In the genomic region with DNA sequence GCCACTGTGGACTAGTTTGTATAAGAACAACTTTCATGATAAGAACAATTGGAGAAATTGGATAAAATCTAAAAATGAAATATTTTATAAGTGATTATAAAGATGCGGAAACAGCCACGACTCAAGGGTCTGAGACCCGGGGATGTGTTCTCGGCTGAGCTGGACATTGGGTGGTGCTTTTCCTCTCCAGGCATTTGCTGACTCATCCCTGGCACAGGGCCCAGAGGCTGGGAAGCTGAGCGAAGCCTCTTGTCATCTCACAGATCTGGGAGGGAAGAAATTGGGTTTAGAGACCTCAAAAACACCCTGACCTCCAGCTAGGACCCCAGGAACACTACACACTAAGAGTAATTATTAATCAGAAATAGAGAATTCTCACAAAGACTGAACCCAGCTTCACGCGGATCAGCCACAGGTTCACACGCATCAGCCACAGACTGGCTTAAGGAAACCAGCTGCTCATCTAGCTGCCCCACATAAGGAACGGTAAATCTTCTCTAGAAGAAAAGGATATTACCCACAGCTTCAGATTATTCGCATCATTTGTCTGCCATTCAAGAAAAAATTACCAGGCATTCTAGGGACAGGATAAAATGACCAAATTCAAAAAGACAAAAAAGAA, we compare ENCODE assay signal across 2 cellular contexts.
TF ChIP-seq lines count a peak whose summit lies in the region.

No MANE protein-coding gene starts in this region.

TF ChIP-seq in HCT116, 20 proteins besides CTCF, POLR2A, EP300 and RAD21 (continued from another document):
- TF ChIP-seq, protein P1, sequence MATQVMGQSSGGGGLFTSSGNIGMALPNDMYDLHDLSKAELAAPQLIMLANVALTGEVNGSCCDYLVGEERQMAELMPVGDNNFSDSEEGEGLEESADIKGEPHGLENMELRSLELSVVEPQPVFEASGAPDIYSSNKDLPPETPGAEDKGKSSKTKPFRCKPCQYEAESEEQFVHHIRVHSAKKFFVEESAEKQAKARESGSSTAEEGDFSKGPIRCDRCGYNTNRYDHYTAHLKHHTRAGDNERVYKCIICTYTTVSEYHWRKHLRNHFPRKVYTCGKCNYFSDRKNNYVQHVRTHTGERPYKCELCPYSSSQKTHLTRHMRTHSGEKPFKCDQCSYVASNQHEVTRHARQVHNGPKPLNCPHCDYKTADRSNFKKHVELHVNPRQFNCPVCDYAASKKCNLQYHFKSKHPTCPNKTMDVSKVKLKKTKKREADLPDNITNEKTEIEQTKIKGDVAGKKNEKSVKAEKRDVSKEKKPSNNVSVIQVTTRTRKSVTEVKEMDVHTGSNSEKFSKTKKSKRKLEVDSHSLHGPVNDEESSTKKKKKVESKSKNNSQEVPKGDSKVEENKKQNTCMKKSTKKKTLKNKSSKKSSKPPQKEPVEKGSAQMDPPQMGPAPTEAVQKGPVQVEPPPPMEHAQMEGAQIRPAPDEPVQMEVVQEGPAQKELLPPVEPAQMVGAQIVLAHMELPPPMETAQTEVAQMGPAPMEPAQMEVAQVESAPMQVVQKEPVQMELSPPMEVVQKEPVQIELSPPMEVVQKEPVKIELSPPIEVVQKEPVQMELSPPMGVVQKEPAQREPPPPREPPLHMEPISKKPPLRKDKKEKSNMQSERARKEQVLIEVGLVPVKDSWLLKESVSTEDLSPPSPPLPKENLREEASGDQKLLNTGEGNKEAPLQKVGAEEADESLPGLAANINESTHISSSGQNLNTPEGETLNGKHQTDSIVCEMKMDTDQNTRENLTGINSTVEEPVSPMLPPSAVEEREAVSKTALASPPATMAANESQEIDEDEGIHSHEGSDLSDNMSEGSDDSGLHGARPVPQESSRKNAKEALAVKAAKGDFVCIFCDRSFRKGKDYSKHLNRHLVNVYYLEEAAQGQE (IDR thresholded peaks at IDR 0.05; ENCODE audit: low read depth) = no peak
- no peak for TF ChIP-seq SP1 (IDR thresholded peaks at IDR 0.05; ENCODE audit: low read depth)
- no peak for TF ChIP-seq ZFX (IDR thresholded peaks at IDR 0.05)
- TF ChIP-seq JUND (IDR thresholded peaks at IDR 0.05) = peak; percentile 37; the same call in 1 of the 2 replicates
- TF ChIP-seq ELF1 (IDR thresholded peaks at IDR 0.05; ENCODE audit: borderline replicate concordance, low read depth) = no peak
- TF ChIP-seq POLR2AphosphoS5 (IDR thresholded peaks at IDR 0.05; ENCODE audit: low read depth, low read length) = peak; percentile 47
- peak; percentile 61 for TF ChIP-seq FOSL1 (IDR thresholded peaks at IDR 0.05; ENCODE audit: low read depth)
- TF ChIP-seq CBX3 (IDR thresholded peaks at IDR 0.05; ENCODE audit: low read depth) = 0 out of 2 replicates have a peak, but pooled peaks have one; percentile 6
- no peak for TF ChIP-seq TCF7L2 (IDR thresholded peaks at IDR 0.05; ENCODE audit: borderline replicate concordance, extremely low read depth, insufficient read depth, insufficient read length)
- no peak for TF ChIP-seq SRF (IDR thresholded peaks at IDR 0.05; ENCODE audit: low read depth)

TF ChIP-seq in SK-N-SH, 30 proteins besides CTCF, POLR2A, EP300 and RAD21 (continued from another document):
- TF ChIP-seq, protein P2, sequence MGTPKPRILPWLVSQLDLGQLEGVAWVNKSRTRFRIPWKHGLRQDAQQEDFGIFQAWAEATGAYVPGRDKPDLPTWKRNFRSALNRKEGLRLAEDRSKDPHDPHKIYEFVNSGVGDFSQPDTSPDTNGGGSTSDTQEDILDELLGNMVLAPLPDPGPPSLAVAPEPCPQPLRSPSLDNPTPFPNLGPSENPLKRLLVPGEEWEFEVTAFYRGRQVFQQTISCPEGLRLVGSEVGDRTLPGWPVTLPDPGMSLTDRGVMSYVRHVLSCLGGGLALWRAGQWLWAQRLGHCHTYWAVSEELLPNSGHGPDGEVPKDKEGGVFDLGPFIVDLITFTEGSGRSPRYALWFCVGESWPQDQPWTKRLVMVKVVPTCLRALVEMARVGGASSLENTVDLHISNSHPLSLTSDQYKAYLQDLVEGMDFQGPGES (IDR thresholded peaks at IDR 0.05; ENCODE audit: low read depth, low read length) = no peak
- TF ChIP-seq TEAD4 (IDR thresholded peaks at IDR 0.05; ENCODE audit: borderline replicate concordance, insufficient read depth) (no peak), ELF1 (IDR thresholded peaks at IDR 0.05) (no peak), FOSL2 (IDR thresholded peaks at IDR 0.05; ENCODE audit: borderline replicate concordance, low read depth) (peak; percentile 47; the same call in 1 of the 2 replicates)
- TF ChIP-seq, protein P3, sequence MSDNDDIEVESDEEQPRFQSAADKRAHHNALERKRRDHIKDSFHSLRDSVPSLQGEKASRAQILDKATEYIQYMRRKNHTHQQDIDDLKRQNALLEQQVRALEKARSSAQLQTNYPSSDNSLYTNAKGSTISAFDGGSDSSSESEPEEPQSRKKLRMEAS (IDR thresholded peaks at IDR 0.05; ENCODE audit: low read depth) = no peak
